In the genomic region with DNA sequence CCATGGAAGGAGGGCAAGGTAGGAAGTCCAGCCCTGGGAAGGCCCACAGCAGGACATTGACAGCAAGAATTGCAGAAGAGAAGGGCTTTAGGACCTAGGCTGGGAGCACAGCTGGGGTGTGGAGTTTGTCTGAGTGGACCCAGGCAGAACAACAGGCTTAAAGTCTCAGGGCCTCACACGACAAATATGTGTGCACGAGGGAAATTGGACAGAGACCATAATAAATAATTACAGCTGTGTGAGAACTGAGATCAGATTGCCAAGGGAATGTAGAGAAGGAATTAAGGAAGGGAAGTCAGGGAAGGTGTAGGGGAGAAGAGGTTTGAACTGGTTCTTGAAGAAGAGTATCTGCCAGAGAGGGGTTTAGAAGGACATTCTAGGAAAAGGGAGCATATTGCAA, we compare ENCODE assay signal across 12 cellular contexts.
"Had no signal": no experiment of that assay in that cellular context is flagged by ENCODE, and none has a peak within 500 bp of the region (broad histone marks: within the 10 kb centered on the region; RNA-seq: fewer than 3 reads in every experiment).

No MANE protein-coding gene starts in this region.

- H3K27ac ChIP-seq: breast epithelium, stomach had no signal

- H3K9me3 ChIP-seq: breast epithelium, stomach had no signal

- ATAC-seq: activated CD8-positive, alpha-beta memory T cell treated with anti-CD3 and anti-CD28 coated beads, Interleukin-2, amount 10 ng/mL, durations not matched to agents 7 days and 5 days; naive thymus-derived CD8-positive, alpha-beta T cell; T-cell had no signal

- H3K27me3 ChIP-seq: breast epithelium, stomach had no signal

- H3K4me3 ChIP-seq: breast epithelium, stomach had no signal

- DNase-seq: activated CD4-positive, alpha-beta T cell treated with anti-CD3 and anti-CD28 coated beads for 1 hour; activated CD4-positive, alpha-beta T cell treated with anti-CD3 and anti-CD28 coated beads, Interleukin-2, amount 50 U/mL, for 48 hours; activated CD8-positive, alpha-beta memory T cell treated with anti-CD3 and anti-CD28 coated beads, Interleukin-2, amount 10 ng/mL, durations not matched to agents 7 days and 5 days; activated effector memory CD4-positive, alpha-beta T cell treated with anti-CD3 and anti-CD28 coated beads, Interleukin-2, amount 50 U/mL, for 16 hours; activated T-cell treated with anti-CD3 and anti-CD28 coated beads, Interleukin-2, amount 50 U/mL, for 24 hours; midbrain; naive thymus-derived CD8-positive, alpha-beta T cell; stimulated activated CD4-positive, alpha-beta T cell treated with anti-CD3 and anti-CD28 coated beads, Interleukin-4, amount 100 ng/mL, for 4 hours; stomach; T-cell; T1000 had no signal

- H3K36me3 ChIP-seq: breast epithelium, stomach had no signal

- H3K4me1 ChIP-seq: breast epithelium, stomach had no signal
